Comparison of ENCODE assay signal across 16 cellular contexts in the genomic region with DNA sequence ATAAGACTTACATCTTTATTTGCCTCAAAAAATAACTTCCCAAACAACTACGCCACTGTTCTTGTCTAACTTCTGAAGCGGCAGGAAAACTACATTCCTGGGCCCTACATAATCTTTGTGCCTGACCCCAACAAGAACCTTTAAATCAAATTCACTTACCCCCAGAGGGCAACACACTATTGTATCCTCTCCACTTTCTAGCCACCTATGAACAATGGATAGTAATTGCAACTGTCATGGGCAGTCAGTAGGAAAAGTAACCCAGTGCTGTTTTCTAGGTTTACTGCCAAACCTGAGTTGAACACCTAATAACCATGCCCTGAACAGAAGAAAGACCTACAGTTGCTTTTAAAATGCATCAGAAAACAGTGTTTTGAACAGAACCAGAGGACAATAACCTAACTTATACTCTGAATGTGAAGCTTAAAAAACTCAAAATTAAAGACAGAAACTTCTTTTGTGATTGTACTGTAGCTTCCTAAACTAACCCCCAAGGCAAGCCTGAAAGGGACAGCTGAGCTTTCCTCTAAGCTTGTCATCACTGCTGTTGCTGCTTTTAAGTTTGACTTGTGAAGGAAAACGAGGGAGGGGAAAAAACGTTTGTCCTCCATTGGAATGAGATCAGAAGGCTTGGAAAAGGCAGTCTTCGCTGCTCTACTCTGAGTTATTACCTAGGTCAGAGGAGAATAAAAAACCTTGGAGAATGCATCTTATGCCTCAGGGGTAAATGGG.
"Had no signal": no experiment of that assay in that cellular context is flagged by ENCODE, and none has a peak within 500 bp of the region (broad histone marks: within the 10 kb centered on the region; RNA-seq: fewer than 3 reads in every experiment).

No MANE protein-coding gene starts in this region.

- H3K27ac Mint-ChIP-seq: activated CD4-positive, alpha-beta T cell treated with anti-CD3 and anti-CD28 coated beads for 36 hours; activated CD8-positive, alpha-beta T cell treated with anti-CD3 and anti-CD28 coated beads, Interleukin-2, amount 10 ng/mL, durations not matched to agents 7 days and 5 days; activated naive CD8-positive, alpha-beta T cell treated with anti-CD3 and anti-CD28 coated beads, Interleukin-2, amount 10 ng/mL, durations not matched to agents 7 days and 5 days had no signal

- H3K4me1 Mint-ChIP-seq: activated CD4-positive, alpha-beta T cell treated with anti-CD3 and anti-CD28 coated beads for 36 hours; activated naive CD8-positive, alpha-beta T cell treated with anti-CD3 and anti-CD28 coated beads, Interleukin-2, amount 10 ng/mL, durations not matched to agents 7 days and 5 days had no signal

- ATAC-seq: activated CD4-positive, alpha-beta T cell treated with anti-CD3 and anti-CD28 coated beads for 36 hours; activated CD8-positive, alpha-beta T cell treated with anti-CD3 and anti-CD28 coated beads, Interleukin-2, amount 10 ng/mL, durations not matched to agents 7 days and 5 days; left lung had no signal

- H3K27ac ChIP-seq: esophagus squamous epithelium, left lung, parathyroid adenoma, right atrium auricular region, skin epidermis, thyroid gland, VCaP had no signal

- H3K9ac ChIP-seq: parathyroid adenoma had no signal

- DNase-seq: activated CD4-positive, alpha-beta T cell treated with anti-CD3 and anti-CD28 coated beads for 36 hours; activated CD8-positive, alpha-beta memory T cell treated with anti-CD3 and anti-CD28 coated beads, Interleukin-2, amount 50 U/mL, for 48 hours; activated CD8-positive, alpha-beta T cell treated with anti-CD3 and anti-CD28 coated beads, Interleukin-2, amount 10 ng/mL, durations not matched to agents 7 days and 5 days; activated naive CD8-positive, alpha-beta T cell treated with anti-CD3 and anti-CD28 coated beads, Interleukin-2, amount 10 ng/mL, durations not matched to agents 7 days and 5 days; aorta; esophagus squamous epithelium; foreskin fibroblast; left lung; T-helper 1 cell; thyroid gland had no signal

- H3K36me3 ChIP-seq: esophagus squamous epithelium, left lung, right atrium auricular region, thyroid gland had no signal

- FAIRE-seq: bronchial epithelial cell, keratinocyte had no signal

- H2AFZ ChIP-seq: parathyroid adenoma had no signal

- H3K4me1 ChIP-seq: esophagus squamous epithelium, left lung, parathyroid adenoma, right atrium auricular region had no signal

- H3K27me3 ChIP-seq: esophagus squamous epithelium, left lung, right atrium auricular region, thyroid gland had no signal

- H3K27me3 Mint-ChIP-seq: activated CD4-positive, alpha-beta T cell treated with anti-CD3 and anti-CD28 coated beads for 36 hours; activated naive CD8-positive, alpha-beta T cell treated with anti-CD3 and anti-CD28 coated beads, Interleukin-2, amount 10 ng/mL, durations not matched to agents 7 days and 5 days had no signal

- H3K36me3 Mint-ChIP-seq: activated naive CD8-positive, alpha-beta T cell treated with anti-CD3 and anti-CD28 coated beads, Interleukin-2, amount 10 ng/mL, durations not matched to agents 7 days and 5 days had no signal

- H3K4me3 ChIP-seq: esophagus squamous epithelium, left lung, right atrium auricular region, skin epidermis, thyroid gland had no signal

- H3K79me2 ChIP-seq: parathyroid adenoma had no signal

- H3K4me3 Mint-ChIP-seq: activated CD4-positive, alpha-beta T cell treated with anti-CD3 and anti-CD28 coated beads for 36 hours; activated CD8-positive, alpha-beta T cell treated with anti-CD3 and anti-CD28 coated beads, Interleukin-2, amount 10 ng/mL, durations not matched to agents 7 days and 5 days; activated naive CD8-positive, alpha-beta T cell treated with anti-CD3 and anti-CD28 coated beads, Interleukin-2, amount 10 ng/mL, durations not matched to agents 7 days and 5 days had no signal

- H3K9me3 ChIP-seq: esophagus squamous epithelium, left lung, right atrium auricular region, thyroid gland had no signal
